17 cellular contexts compared by ENCODE assay signal in genomic region chr11:69992943-69993694, GRCh38.
"Had no signal": no experiment of that assay in that cellular context is flagged by ENCODE, and none has a peak within 500 bp of the region (broad histone marks: within the 10 kb centered on the region; RNA-seq: fewer than 3 reads in every experiment).

No MANE protein-coding gene starts in this region.

- ATAC-seq: activated T-cell treated with anti-CD3 and anti-CD28 coated beads, Interleukin-2, amount 50 U/mL, for 72 hours; naive thymus-derived CD8-positive, alpha-beta T cell; sciatic nerve; stimulated activated naive B cell treated with anti-CD40 and anti-IgM and Interleukin-4, amounts not matched to agents 10 μg/mL and 1 μg/mL and 100 μg/mL, for 72 hours had no signal

- H3K27me3 ChIP-seq: ovary, tibial artery had no signal

- H3K9me3 ChIP-seq: ovary, tibial artery had no signal

- FAIRE-seq: astrocyte had no signal

- H3K36me3 ChIP-seq: left ventricle myocardium inferior, ovary, tibial artery, WERI-Rb-1 had no signal

- H3K9me3 Mint-ChIP-seq: activated T-cell treated with anti-CD3 and anti-CD28 coated beads, Interleukin-2, amount 50 U/mL, for 72 hours; dendritic cell treated with granulocyte-macrophage colony-stimulating factor and Interleukin-4, amounts not matched to agents 40 ng/mL and 50 ng/mL, for 4 days had no signal

- H3K4me3 ChIP-seq: left ventricle myocardium inferior, ovary, tibial artery had no signal

- DNase-seq: activated CD4-positive, alpha-beta T cell treated with anti-CD3 and anti-CD28 coated beads, Interleukin-2, amount 50 U/mL, for 4 hours; activated effector memory CD4-positive, alpha-beta T cell treated with anti-CD3 and anti-CD28 coated beads, Interleukin-2, amount 50 U/mL, for 16 hours; activated T-cell treated with anti-CD3 and anti-CD28 coated beads, Interleukin-2, amount 50 U/mL, for 72 hours; effector memory CD4-positive, alpha-beta T cell; hypothalamus; islet precursor cell; left ventricle myocardium inferior; naive thymus-derived CD8-positive, alpha-beta T cell; ovary; stimulated activated naive B cell treated with anti-CD40 and anti-IgM and Interleukin-4, amounts not matched to agents 10 μg/mL and 1 μg/mL and 100 μg/mL, for 72 hours; tibial artery; WERI-Rb-1 had no signal

- H3K27ac ChIP-seq: left ventricle myocardium inferior, ovary, tibial artery, WERI-Rb-1 had no signal

- H3K4me3 Mint-ChIP-seq: activated naive CD4-positive, alpha-beta T cell treated with anti-CD3 and anti-CD28 coated beads, Interleukin-2, amount 50 U/mL, for 24 hours; activated T-cell treated with anti-CD3 and anti-CD28 coated beads, Interleukin-2, amount 50 U/mL, for 72 hours; dendritic cell treated with granulocyte-macrophage colony-stimulating factor and Interleukin-4, amounts not matched to agents 40 ng/mL and 50 ng/mL, for 4 days; memory B cell; naive thymus-derived CD8-positive, alpha-beta T cell; stimulated activated naive B cell treated with anti-CD40 and anti-IgM and Interleukin-4, amounts not matched to agents 10 μg/mL and 1 μg/mL and 100 μg/mL, for 72 hours had no signal

- H3K4me1 ChIP-seq: left ventricle myocardium inferior had no signal

- H3K4me1 Mint-ChIP-seq: activated naive CD4-positive, alpha-beta T cell treated with anti-CD3 and anti-CD28 coated beads, Interleukin-2, amount 50 U/mL, for 24 hours; memory B cell had no signal

- H3K27ac Mint-ChIP-seq: activated naive CD4-positive, alpha-beta T cell treated with anti-CD3 and anti-CD28 coated beads, Interleukin-2, amount 50 U/mL, for 24 hours; activated T-cell treated with anti-CD3 and anti-CD28 coated beads, Interleukin-2, amount 50 U/mL, for 72 hours; dendritic cell treated with granulocyte-macrophage colony-stimulating factor and Interleukin-4, amounts not matched to agents 40 ng/mL and 50 ng/mL, for 4 days; memory B cell; naive thymus-derived CD8-positive, alpha-beta T cell; stimulated activated naive B cell treated with anti-CD40 and anti-IgM and Interleukin-4, amounts not matched to agents 10 μg/mL and 1 μg/mL and 100 μg/mL, for 72 hours had no signal
